In genomic region chr5:89397096-89397495, GRCh38 we compare ENCODE assay signal across 7 cellular contexts.
DNase-seq lines count a peak whose midpoint lies in the region; ATAC-seq and FAIRE-seq lines count a peak whose summit lies in the region.

No MANE protein-coding gene starts in this region.

- no peak for DNase-seq in T-cell
- DNase-seq in stimulated activated naive B cell treated with anti-CD40 and anti-IgM and Interleukin-4, amounts not matched to agents 10 μg/mL and 1 μg/mL and 100 μg/mL, for 72 hours, result peak; percentile 6
- DNase-seq in left lobe of liver (ENCODE audit: low spot score), result no peak
- DNase-seq in HTR-8/SVneo (ENCODE audit: insufficient read length, low spot score), result no peak
- DNase-seq in frontal cortex (ENCODE audit: low spot score in 2 of 2), result no peak

- no peak overlapping the region for H3K4me3 Mint-ChIP-seq in T-cell
- peak overlapping the region; percentile 57 to 60 for H3K4me3 Mint-ChIP-seq in stimulated activated naive B cell treated with anti-CD40 and anti-IgM and Interleukin-4, amounts not matched to agents 10 μg/mL and 1 μg/mL and 100 μg/mL, for 72 hours

- CTCF ChIA-PET in T-cell (lab: Charles Lee), result no interaction called here

- ATAC-seq in GM19395 (IDR thresholded peaks at IDR 0.05; ENCODE audit: unreplicated experiment) (peak; percentile 80), HG03097 (IDR thresholded peaks at IDR 0.05; ENCODE audit: low FRiP score, unreplicated experiment) (peak; percentile 65), T-cell (replicated peaks in 1 of 4) (no peak), left lobe of liver (no peak)
- peak; percentile 97 to 98 for ATAC-seq in stimulated activated naive B cell treated with anti-CD40 and anti-IgM and Interleukin-4, amounts not matched to agents 10 μg/mL and 1 μg/mL and 100 μg/mL, for 72 hours (replicated peaks)

- no peaks in the 10 kb centered on the region for H3K36me3 Mint-ChIP-seq in T-cell
- H3K36me3 Mint-ChIP-seq in stimulated activated naive B cell treated with anti-CD40 and anti-IgM and Interleukin-4, amounts not matched to agents 10 μg/mL and 1 μg/mL and 100 μg/mL, for 72 hours, result peaks cover 3 to 13% of the 10 kb centered on the region in 2 donors

- H3K27ac Mint-ChIP-seq in T-cell, result peak overlapping the region; percentile 0 to 15
- peak overlapping the region; percentile 87 for H3K27ac Mint-ChIP-seq in stimulated activated naive B cell treated with anti-CD40 and anti-IgM and Interleukin-4, amounts not matched to agents 10 μg/mL and 1 μg/mL and 100 μg/mL, for 72 hours

- H3K4me1 Mint-ChIP-seq in T-cell, result peaks cover 10 to 17% (median 10%) of the 10 kb centered on the region in 3 donors
- peaks cover 24 to 31% of the 10 kb centered on the region in 2 donors for H3K4me1 Mint-ChIP-seq in stimulated activated naive B cell treated with anti-CD40 and anti-IgM and Interleukin-4, amounts not matched to agents 10 μg/mL and 1 μg/mL and 100 μg/mL, for 72 hours

- FAIRE-seq in HTR-8/SVneo (lab: Jason Lieb, UNC) (no peak), frontal cortex (lab: Jason Lieb, UNC) (no peak)

- POLR2A ChIA-PET in T-cell (lab: Charles Lee), result no interaction called here

- no peaks in the 10 kb centered on the region for H3K27me3 Mint-ChIP-seq in T-cell
- no peaks in the 10 kb centered on the region for H3K27me3 Mint-ChIP-seq in stimulated activated naive B cell treated with anti-CD40 and anti-IgM and Interleukin-4, amounts not matched to agents 10 μg/mL and 1 μg/mL and 100 μg/mL, for 72 hours

- H3K9me3 Mint-ChIP-seq in T-cell, result peaks cover 0 to 3% (median 0%) of the 10 kb centered on the region in 3 donors
- H3K9me3 Mint-ChIP-seq in stimulated activated naive B cell treated with anti-CD40 and anti-IgM and Interleukin-4, amounts not matched to agents 10 μg/mL and 1 μg/mL and 100 μg/mL, for 72 hours, result peaks cover 2 to 5% of the 10 kb centered on the region in 2 donors

Comparison
In these comparisons a context has a peak if more than half of its experiments do, and no peak if none do; other contexts are left out.
1. ATAC-seq: peak in GM19395 (single experiment), HG03097 (single experiment) and stimulated activated naive B cell treated with anti-CD40 and anti-IgM and Interleukin-4, amounts not matched to agents 10 μg/mL and 1 μg/mL and 100 μg/mL, for 72 hours (2 of 2); none in T-cell (0 of 4) and left lobe of liver (single experiment).
2. H3K4me3 Mint-ChIP-seq: peak in stimulated activated naive B cell treated with anti-CD40 and anti-IgM and Interleukin-4, amounts not matched to agents 10 μg/mL and 1 μg/mL and 100 μg/mL, for 72 hours (2 of 2); none in T-cell (0 of 3).